In the genomic region with DNA sequence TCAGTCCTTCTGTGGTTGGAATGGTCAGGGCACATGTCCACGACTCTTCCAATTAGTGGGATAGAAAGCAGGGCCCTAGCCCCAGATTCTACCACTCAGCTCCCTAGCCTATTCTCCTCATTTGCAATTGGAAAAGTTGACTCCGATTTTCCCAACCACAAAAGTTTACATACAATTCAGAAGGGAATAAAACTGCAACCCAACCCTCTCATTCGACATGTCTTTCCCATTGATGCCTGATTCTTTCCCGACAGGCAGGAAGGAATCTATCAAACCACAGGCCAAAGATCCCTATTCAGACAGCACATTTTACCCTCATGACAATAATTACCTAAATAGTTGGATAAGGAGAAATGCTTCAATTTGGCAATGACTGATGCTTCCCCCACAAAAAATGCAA, we compare ENCODE assay signal across 15 cellular contexts. TPM values are rescaled to one million over a fixed set of nuclear protein-coding genes. Genes with fewer than 3 reads are reported as not detected.
DNase-seq lines count a peak whose midpoint lies in the region; ATAC-seq and TF ChIP-seq lines count a peak whose summit lies in the region.
"Had no signal": no experiment of that assay in that cellular context is flagged by ENCODE, and none has a peak within 500 bp of the region (broad histone marks: within the 10 kb centered on the region; RNA-seq: fewer than 3 reads in every experiment).

No MANE protein-coding gene starts in this region.

- peaks cover 22% of the 10 kb centered on the region for H3K4me1 Mint-ChIP-seq in activated naive CD8-positive, alpha-beta T cell treated with anti-CD3 and anti-CD28 coated beads, Interleukin-2, amount 10 ng/mL, durations not matched to agents 7 days and 5 days
- H3K4me1 Mint-ChIP-seq: B cell had no signal

- H3K4me2 ChIP-seq in mesenchymal stem cell (ENCODE audit: low read length, poor library complexity, severe bottlenecking) = no peak overlapping the region

- no peak for ATAC-seq in activated naive CD8-positive, alpha-beta T cell treated with anti-CD3 and anti-CD28 coated beads, Interleukin-2, amount 10 ng/mL, durations not matched to agents 7 days and 5 days (ENCODE audit: low read depth)
- ATAC-seq in left lung (no peak), GM21447 (IDR thresholded peaks at IDR 0.05; ENCODE audit: unreplicated experiment) (no peak)
- ATAC-seq: HCT116 had no signal

- H2BK5ac ChIP-seq in mesenchymal stem cell (ENCODE audit: low read depth, low read length, poor library complexity, severe bottlenecking) = no peak overlapping the region

- H3K14ac ChIP-seq in mesenchymal stem cell (ENCODE audit: low read length in 2 of 2) = no peak overlapping the region

- no peaks in the 10 kb centered on the region for H3K27me3 ChIP-seq in mesenchymal stem cell (ENCODE audit: control insufficient read depth in 1 of 2, insufficient read depth in 1 of 2, low read length in 2 of 2)
- no peaks in the 10 kb centered on the region for H3K27me3 ChIP-seq in tibial nerve
- H3K27me3 ChIP-seq in left lung = no peaks in the 10 kb centered on the region

- H3K9ac ChIP-seq in mesenchymal stem cell (ENCODE audit: low read length) = no peak overlapping the region

- intact Hi-C loops in left lung (cut with DNase I) = no loop called here

- H3K79me1 ChIP-seq in mesenchymal stem cell (replicated peaks; ENCODE audit: low read length, poor library complexity, severe bottlenecking) = no peaks in the 10 kb centered on the region

- H2BK12ac ChIP-seq in mesenchymal stem cell (ENCODE audit: low read length in 2 of 2) = no peak overlapping the region

- no peaks in the 10 kb centered on the region for H3K4me1 ChIP-seq in mesenchymal stem cell (ENCODE audit: control insufficient read depth, insufficient read depth, low read depth, low read length)
- H3K4me1 ChIP-seq in tibial nerve = no peaks in the 10 kb centered on the region
- H3K4me1 ChIP-seq in left lung = no peaks in the 10 kb centered on the region

- TF ChIP-seq CTCF in tibial nerve (IDR thresholded peaks at IDR 0.05) (no peak), left lung (IDR thresholded peaks at IDR 0.05) (no peak)

- no peak overlapping the region for H3K4ac ChIP-seq in mesenchymal stem cell (ENCODE audit: low read depth in 1 of 2, low read length in 2 of 2)

- H2BK15ac ChIP-seq in mesenchymal stem cell (ENCODE audit: low read depth, poor library complexity, severe bottlenecking) = no peak overlapping the region

- H3K18ac ChIP-seq in mesenchymal stem cell (ENCODE audit: low read depth in 1 of 2, low read length in 2 of 2) = no peak overlapping the region

- POLR2A ChIA-PET in activated naive CD8-positive, alpha-beta T cell treated with anti-CD3 and anti-CD28 coated beads, Interleukin-2, amount 10 ng/mL, durations not matched to agents 7 days and 5 days (lab: Charles Lee) = no interaction called here

- H3K4me3 Mint-ChIP-seq in activated naive CD8-positive, alpha-beta T cell treated with anti-CD3 and anti-CD28 coated beads, Interleukin-2, amount 10 ng/mL, durations not matched to agents 7 days and 5 days = no peak overlapping the region
- H3K4me3 Mint-ChIP-seq: B cell had no signal

- peak overlapping the region; percentile 81 for H3K27ac Mint-ChIP-seq in activated naive CD8-positive, alpha-beta T cell treated with anti-CD3 and anti-CD28 coated beads, Interleukin-2, amount 10 ng/mL, durations not matched to agents 7 days and 5 days
- H3K27ac Mint-ChIP-seq: B cell had no signal

- TF ChIP-seq POLR2A in tibial nerve (IDR thresholded peaks at IDR 0.05) = no peak

- WGBS in mesenchymal stem cell = 66% methylated on average over 3 of the region's 4 CpGs
- 56 to 64% methylated on average over 4 of the region's 4 CpGs for WGBS in tibial nerve, 2 donors

- no peak for TF ChIP-seq EP300 in tibial nerve (IDR thresholded peaks at IDR 0.05)

- no peak overlapping the region for H3K23ac ChIP-seq in mesenchymal stem cell (ENCODE audit: low read length in 2 of 2)

- no peak overlapping the region for H2AK5ac ChIP-seq in mesenchymal stem cell (ENCODE audit: low read length, severe bottlenecking)

- no peak overlapping the region for H4K91ac ChIP-seq in mesenchymal stem cell (ENCODE audit: low read length)

- H3K4me3 ChIP-seq in mesenchymal stem cell (ENCODE audit: insufficient read depth in 1 of 2, low read depth in 1 of 2, low read length in 2 of 2) (no peak overlapping the region), tibial nerve (no peak overlapping the region), left lung (no peak overlapping the region)

- H3K36me3 Mint-ChIP-seq in activated naive CD8-positive, alpha-beta T cell treated with anti-CD3 and anti-CD28 coated beads, Interleukin-2, amount 10 ng/mL, durations not matched to agents 7 days and 5 days = peaks cover 11% of the 10 kb centered on the region

- no peaks in the 10 kb centered on the region for H3K27me3 Mint-ChIP-seq in activated naive CD8-positive, alpha-beta T cell treated with anti-CD3 and anti-CD28 coated beads, Interleukin-2, amount 10 ng/mL, durations not matched to agents 7 days and 5 days
- H3K27me3 Mint-ChIP-seq: B cell; CD4-positive, alpha-beta T cell had no signal

- H3K36me3 ChIP-seq in KOPT-K1 (ENCODE audit: insufficient read depth, low read length) (peaks cover 4% of the 10 kb centered on the region), mesenchymal stem cell (ENCODE audit: control insufficient read depth in 1 of 2, insufficient read depth in 2 of 2, low read depth in 1 of 2, low read length in 2 of 2) (no peaks in the 10 kb centered on the region), tibial nerve (peaks cover 0 to 2% (median 0%) of the 10 kb centered on the region in 3 donors), left lung (peaks cover 0 to 3% of the 10 kb centered on the region in 2 donors)

- H3K27ac ChIP-seq in KOPT-K1 (ENCODE audit: low read depth, low read length, poor library complexity, severe bottlenecking) (peak overlapping the region; percentile 82), mesenchymal stem cell (ENCODE audit: low read length, poor library complexity, severe bottlenecking) (no peak overlapping the region), tibial nerve (no peak overlapping the region), left lung (no peak overlapping the region)
- H3K27ac ChIP-seq: HL-60 had no signal

- H3K9me3 ChIP-seq in KOPT-K1 (ENCODE audit: insufficient read depth, low read length, poor library complexity, severe bottlenecking) (no peaks in the 10 kb centered on the region), mesenchymal stem cell (ENCODE audit: control insufficient read depth, low read length) (no peaks in the 10 kb centered on the region), tibial nerve (no peaks in the 10 kb centered on the region), left lung (no peaks in the 10 kb centered on the region)

- H3K9me3 Mint-ChIP-seq in activated naive CD8-positive, alpha-beta T cell treated with anti-CD3 and anti-CD28 coated beads, Interleukin-2, amount 10 ng/mL, durations not matched to agents 7 days and 5 days = no peaks in the 10 kb centered on the region
- H3K9me3 Mint-ChIP-seq: CD4-positive, alpha-beta T cell had no signal

- no peak overlapping the region for H4K8ac ChIP-seq in mesenchymal stem cell (ENCODE audit: low read length)

- DNase-seq in COLO829 (ENCODE audit: low spot score) (peak; percentile 21), mesenchymal stem cell (peak; percentile 20), tibial nerve (ENCODE audit: low spot score in 2 of 2) (no peak), left lung (no peak), medulla oblongata (ENCODE audit: extremely low spot score) (no peak)
- no peak for DNase-seq in activated naive CD8-positive, alpha-beta T cell treated with anti-CD3 and anti-CD28 coated beads, Interleukin-2, amount 10 ng/mL, durations not matched to agents 7 days and 5 days
- DNase-seq: C1 segment of cervical spinal cord; CD4-positive, alpha-beta T cell; DMS79; GDM1 had no signal

- no peak overlapping the region for H2BK120ac ChIP-seq in mesenchymal stem cell (ENCODE audit: low read depth, low read length)

- H2AFZ ChIP-seq in mesenchymal stem cell (ENCODE audit: low read depth, low read length) = no peak overlapping the region

RNA-seq across cellular contexts. Expression of a gene that starts 38.1 kb away (rescaled TPM):
- total RNA-seq in activated naive CD8-positive, alpha-beta T cell treated with anti-CD3 and anti-CD28 coated beads, Interleukin-2, amount 10 ng/mL, durations not matched to agents 7 days and 5 days = 10 to 100 TPM; 18.3 to 19.6 TPM
- polyA plus RNA-seq in mesenchymal stem cell (2013, experiment 1 of 2) = 8.7 TPM
- 9.3 TPM for polyA plus RNA-seq in mesenchymal stem cell (2013, experiment 2 of 2)
- total RNA-seq in tibial nerve (10 to 100 TPM; 10.2 to 14.2 (median 12.3) TPM), left lung (10 to 100 TPM in 1 of 2 donors, 1 to 10 TPM in 1; 9.9 to 11.4 TPM)

RNA-seq across cellular contexts. Expression of a gene that starts 43.8 kb away (rescaled TPM):
- 1 to 10 TPM; 5.3 to 5.4 TPM for total RNA-seq in activated naive CD8-positive, alpha-beta T cell treated with anti-CD3 and anti-CD28 coated beads, Interleukin-2, amount 10 ng/mL, durations not matched to agents 7 days and 5 days
- 9.6 TPM for polyA plus RNA-seq in mesenchymal stem cell (2013, experiment 1 of 2)
- polyA plus RNA-seq in mesenchymal stem cell (2013, experiment 2 of 2) = 10.2 TPM
- total RNA-seq in tibial nerve (1 to 10 TPM; 2.9 to 9.0 (median 5.2) TPM), left lung (1 to 10 TPM; 7.5 to 7.8 TPM)

Comparison
In these comparisons a context has a peak if more than half of its experiments do, and no peak if none do; other contexts are left out.
1. DNase-seq: peak in COLO829 (single experiment) and mesenchymal stem cell (single experiment); none in activated naive CD8-positive, alpha-beta T cell treated with anti-CD3 and anti-CD28 coated beads, Interleukin-2, amount 10 ng/mL, durations not matched to agents 7 days and 5 days (single experiment), tibial nerve (0 of 2), left lung (0 of 2) and medulla oblongata (single experiment).